ENCODE assay signal across 11 cellular contexts in genomic region chr17:58330544-58330996, GRCh38. TPM values are rescaled to one million over a fixed set of nuclear protein-coding genes. Genes with fewer than 3 reads are reported as not detected.
A peak's percentile ranks its signal among the peaks of the same experiment; 100 is the strongest.
DNase-seq lines count a peak whose midpoint lies in the region; ATAC-seq and TF ChIP-seq lines count a peak whose summit lies in the region.
"Had no signal": no experiment of that assay in that cellular context is flagged by ENCODE, and none has a peak within 500 bp of the region (broad histone marks: within the 10 kb centered on the region; RNA-seq: fewer than 3 reads in every experiment).

No MANE protein-coding gene starts in this region.

- WGBS in right lobe of liver (ENCODE audit: insufficient coverage, low coverage, low lambda C conversion rate, missing lambda C conversion rate): 58% methylated on average over 6 of the region's 10 CpGs
- 61 to 85% (median 75%) methylated on average over 10 of the region's 10 CpGs for WGBS in stomach, 5 donors
- WGBS in body of pancreas, 2 donors: 51 to 59% methylated on average over 10 of the region's 10 CpGs

- H2AFZ ChIP-seq in Karpas-422 (ENCODE audit: low read length): no peak overlapping the region
- H2AFZ ChIP-seq: neural progenitor cell had no signal

- ATAC-seq in right lobe of liver (no peak), body of pancreas (no peak), HG03175 (IDR thresholded peaks at IDR 0.05; ENCODE audit: unreplicated experiment) (no peak), GM21528 (IDR thresholded peaks at IDR 0.05; ENCODE audit: low FRiP score, unreplicated experiment) (no peak)

- H3K27ac ChIP-seq in Karpas-422 (ENCODE audit: low read length): peak overlapping the region; percentile 100
- H3K27ac ChIP-seq in right lobe of liver: peak overlapping the region; percentile 44 to 83 (median 63)
- peak overlapping the region; percentile 31 to 93 (median 76) for H3K27ac ChIP-seq in stomach
- H3K27ac ChIP-seq in body of pancreas: peak overlapping the region in 1 of 4 donors; percentile 75
- H3K27ac ChIP-seq: neural progenitor cell had no signal

- TF ChIP-seq CTCF in right lobe of liver (IDR thresholded peaks at IDR 0.05) (no peak), stomach (IDR thresholded peaks at IDR 0.05) (no peak), body of pancreas (IDR thresholded peaks at IDR 0.05) (no peak)

- H3K4me2 ChIP-seq in Karpas-422 (ENCODE audit: low read depth, low read length, poor library complexity, severe bottlenecking): peak overlapping the region; percentile 72
- H3K4me2 ChIP-seq: neural progenitor cell had no signal

- H3K79me2 ChIP-seq in Karpas-422 (ENCODE audit: low read length): peaks cover 13% of the 10 kb centered on the region

- DNase-seq in Karpas-422: no peak
- DNase-seq in activated CD8-positive, alpha-beta memory T cell treated with anti-CD3 and anti-CD28 coated beads, Interleukin-2, amount 50 U/mL, for 4 hours: peak; percentile 44
- DNase-seq in right lobe of liver: peak in 1 of 3 donors; percentile 54
- DNase-seq in stomach: no peak
- no peak for DNase-seq in body of pancreas
- no peak for DNase-seq in MG63
- DNase-seq: NCI-H187 had no signal

- H3K36me3 ChIP-seq in Karpas-422 (ENCODE audit: insufficient read depth, low read length) (peaks cover 22% of the 10 kb centered on the region), right lobe of liver (no peaks in the 10 kb centered on the region), stomach (no peaks in the 10 kb centered on the region), body of pancreas (replicated peaks in 1 of 2; ENCODE audit: insufficient read depth in 1 of 2, low read depth in 2 of 2) (no peaks in the 10 kb centered on the region), MG63 (no peaks in the 10 kb centered on the region)
- H3K36me3 ChIP-seq: neural progenitor cell had no signal

- no peaks in the 10 kb centered on the region for H3K9me2 ChIP-seq in Karpas-422 (replicated peaks; ENCODE audit: insufficient read depth, low read length)

- H3K4me1 ChIP-seq in Karpas-422 (ENCODE audit: low read length): peaks cover 67% of the 10 kb centered on the region
- no peaks in the 10 kb centered on the region for H3K4me1 ChIP-seq in right lobe of liver
- H3K4me1 ChIP-seq in stomach: peaks cover 0 to 40% (median 7%) of the 10 kb centered on the region in 4 donors
- H3K4me1 ChIP-seq in body of pancreas: no peaks in the 10 kb centered on the region

- no peak for TF ChIP-seq POLR2A in right lobe of liver (IDR thresholded peaks at IDR 0.05)
- TF ChIP-seq POLR2A in stomach (IDR thresholded peaks at IDR 0.05): no peak
- no peak for TF ChIP-seq POLR2A in body of pancreas (IDR thresholded peaks at IDR 0.05)

- no peak for TF ChIP-seq EP300 in stomach (IDR thresholded peaks at IDR 0.05)

- H3K4me3 ChIP-seq in Karpas-422 (ENCODE audit: low read length) (peak overlapping the region; percentile 88), right lobe of liver (peak overlapping the region; percentile 28 to 50 (median 36)), stomach (peak overlapping the region; percentile 39 to 57 (median 52)), body of pancreas (no peak overlapping the region), MG63 (no peak overlapping the region)
- H3K4me3 ChIP-seq: neural progenitor cell had no signal

- H3K9me3 ChIP-seq in Karpas-422 (ENCODE audit: low read length): no peaks in the 10 kb centered on the region
- H3K9me3 ChIP-seq in right lobe of liver: no peaks in the 10 kb centered on the region
- no peaks in the 10 kb centered on the region for H3K9me3 ChIP-seq in stomach
- no peaks in the 10 kb centered on the region for H3K9me3 ChIP-seq in body of pancreas
- H3K9me3 ChIP-seq in MG63: no peaks in the 10 kb centered on the region

- peaks cover 17% of the 10 kb centered on the region; the same call in 1 of the 2 replicates for H4K20me1 ChIP-seq in Karpas-422 (ENCODE audit: insufficient read depth, low read depth, low read length)

- H3K27me3 ChIP-seq in Karpas-422 (ENCODE audit: low read length) (no peaks in the 10 kb centered on the region), right lobe of liver (no peaks in the 10 kb centered on the region), stomach (peaks cover 0 to 10% (median 0%) of the 10 kb centered on the region in 3 donors), body of pancreas (no peaks in the 10 kb centered on the region), MG63 (no peaks in the 10 kb centered on the region)
- H3K27me3 ChIP-seq: neural progenitor cell had no signal

- peak overlapping the region; percentile 94 for H3K9ac ChIP-seq in Karpas-422 (ENCODE audit: low read length)
- H3K9ac ChIP-seq: neural progenitor cell had no signal

- intact Hi-C loops in right lobe of liver (cut with DNase I) (no loop called here), stomach (cut with DNase I; ENCODE audit: low total_unique reads) (no loop called here), body of pancreas (cut with DNase I) (no loop called here)

RNA-seq across cellular contexts. Expression of gene TSPOAP1, which starts 2.0 kb away (rescaled TPM):
- total RNA-seq in Karpas-422 (2014; rRNA removed; shearing (Covaris generic); ENCODE audit: low replicate concordance): 7.8 and 14.0 TPM in 2 replicates
- total RNA-seq in right lobe of liver (1 to 10 TPM in 5 of 6 experiments, under 1 TPM in 1; 0.87 to 8.3 (median 3.8) TPM), stomach (10 to 100 TPM in 3 of 5 donors, 1 to 10 TPM in 1, not detected in 1; 9.0 to 68.8 (median 16.3) TPM), body of pancreas (10 to 100 TPM; 21.0 to 22.7 TPM)
- 10 to 100 TPM in 1 of 3 donors, 1 to 10 TPM in 2; 6.5 to 26.0 (median 8.9) TPM for polyA plus RNA-seq in stomach
- total RNA-seq in MG63 (2014; rRNA removed; shearing (Covaris generic); ENCODE audit: low replicate concordance): 7.0 and 31.1 TPM in 2 replicates

RNA-seq across cellular contexts. Expression of gene SUPT4H1, which starts 21.4 kb away (rescaled TPM):
- 50.2 and 64.7 TPM in 2 replicates for total RNA-seq in Karpas-422 (2014; rRNA removed; shearing (Covaris generic); ENCODE audit: low replicate concordance)
- total RNA-seq in right lobe of liver: 10 to 100 TPM; 24.8 to 50.9 (median 37.0) TPM
- 10 to 100 TPM in 3 of 5 donors, 1 to 10 TPM in 2; 6.7 to 51.1 (median 23.3) TPM for total RNA-seq in stomach
- 10 to 100 TPM; 68.9 to 80.9 (median 78.2) TPM for polyA plus RNA-seq in stomach
- total RNA-seq in body of pancreas: 10 to 100 TPM; 10.2 to 24.4 TPM
- 97.2 and 170 TPM in 2 replicates for total RNA-seq in MG63 (2014; rRNA removed; shearing (Covaris generic); ENCODE audit: low replicate concordance)

RNA-seq across cellular contexts. Expression of gene MPO, which starts 49.8 kb away (rescaled TPM):
- not detected in 2 replicates for total RNA-seq in Karpas-422 (2014; rRNA removed; shearing (Covaris generic); ENCODE audit: low replicate concordance)
- total RNA-seq in right lobe of liver (1 to 10 TPM in 2 of 6 experiments, under 1 TPM in 2, not detected in 2; 0.26 to 4.2 (median 1.9) TPM), stomach (1 to 10 TPM in 1 of 5 donors, not detected in 4; 7.7 TPM), body of pancreas (not detected)
- polyA plus RNA-seq in stomach: under 1 TPM in 2 of 3 donors, not detected in 1; 0.03 to 0.46 TPM
- not detected in 2 replicates for total RNA-seq in MG63 (2014; rRNA removed; shearing (Covaris generic); ENCODE audit: low replicate concordance)
- total RNA-seq: epithelial cell of proximal tubule had no signal

Comparison
In these comparisons a context has a peak if more than half of its experiments do, and no peak if none do; other contexts are left out.
1. H3K4me3 ChIP-seq: peak in Karpas-422 (single experiment), right lobe of liver (3 of 3) and stomach (4 of 4); none in body of pancreas (0 of 2) and MG63 (single experiment).